Comparison of ENCODE assay signal across 1 cellular context in genomic region chr1:23343246-23344110, GRCh38.
TF ChIP-seq lines count a peak whose summit lies in the region.

No MANE protein-coding gene starts in this region.

TF ChIP-seq in K562, 482 proteins besides CTCF, POLR2A, EP300 and RAD21 (continued from another document):
- TF ChIP-seq SIN3A (IDR thresholded peaks at IDR 0.05; ENCODE audit: borderline replicate concordance in 2 of 2, control insufficient read depth in 1 of 2, low read depth in 2 of 2, low read length in 2 of 2) (0 out of 4 replicates have a peak, but pooled peaks of 1 of the 2 experiments have one; percentile 11), RB1 (IDR thresholded peaks at IDR 0.05; ENCODE audit: low read depth) (peak; percentile 96), ZNF586 (CRISPR knock-in tag; conservative IDR thresholded peaks at IDR 0.05) (no peak), MAFK (IDR thresholded peaks at IDR 0.05; ENCODE audit: low read length) (peak; percentile 21; the same call in 1 of the 2 replicates), ZNF511 (CRISPR knock-in tag; IDR thresholded peaks at IDR 0.05) (peak; percentile 86), BHLHE40 (IDR thresholded peaks at IDR 0.05; ENCODE audit: low read length) (peak; percentile 19; the same call in 1 of the 2 replicates), ZBTB17 (CRISPR knock-in tag; IDR thresholded peaks at IDR 0.05) (no peak), RCOR1 (IDR thresholded peaks at IDR 0.05; ENCODE audit: borderline replicate concordance in 1 of 2, low read depth in 2 of 2, low read length in 2 of 2) (peak in 1 of 2 experiments; percentile 49; a peak in 1 of 4 replicates), POLR2G (IDR thresholded peaks at IDR 0.05; ENCODE audit: low read depth, low read length) (peak; percentile 5)
